In the genomic region with DNA sequence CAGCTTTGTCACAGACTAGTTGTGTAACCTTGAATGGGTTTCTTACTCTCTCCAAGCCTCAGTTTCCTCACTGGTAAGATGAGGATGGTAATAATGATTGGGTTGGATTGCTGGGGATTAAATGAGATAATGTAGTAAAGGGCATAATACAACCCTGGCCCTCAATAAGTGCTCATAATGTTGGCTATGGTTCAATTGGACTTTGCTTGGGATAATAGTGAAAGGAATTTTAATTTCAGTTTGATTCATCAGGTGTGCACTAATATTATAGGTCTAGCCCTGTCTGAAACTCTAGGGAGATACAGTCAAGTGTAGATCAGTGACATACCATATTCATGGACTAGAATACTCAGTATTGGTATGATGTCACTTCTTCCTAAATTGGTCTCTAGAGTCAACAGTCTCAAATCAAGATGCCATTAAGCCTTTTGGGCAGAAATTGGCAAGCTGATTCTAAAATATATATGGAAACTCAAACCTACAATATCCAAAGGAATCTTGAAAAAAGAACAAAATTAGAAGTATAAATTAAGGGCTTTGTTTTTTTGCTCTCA, we compare ENCODE assay signal across 29 cellular contexts.
A peak's percentile ranks its signal among the peaks of the same experiment; 100 is the strongest.
DNase-seq lines count a peak whose midpoint lies in the region; ATAC-seq, FAIRE-seq and TF ChIP-seq lines count a peak whose summit lies in the region.
"Had no signal": no experiment of that assay in that cellular context is flagged by ENCODE, and none has a peak within 500 bp of the region (broad histone marks: within the 10 kb centered on the region; RNA-seq: fewer than 3 reads in every experiment).

No MANE protein-coding gene starts in this region.

- H3K27me3 ChIP-seq in heart right ventricle (no peaks in the 10 kb centered on the region), endothelial cell of umbilical vein (ENCODE audit: control insufficient read depth in 2 of 2, insufficient read depth in 2 of 2, low read length in 2 of 2) (no peaks in the 10 kb centered on the region), osteoblast (ENCODE audit: insufficient read depth, low read length) (no peaks in the 10 kb centered on the region), tibial artery (no peaks in the 10 kb centered on the region)
- H3K27me3 ChIP-seq: adrenal gland had no signal

- H3K4me3 ChIP-seq in heart right ventricle (no peak overlapping the region), endothelial cell of umbilical vein (replicated peaks in 1 of 3; ENCODE audit: insufficient read depth in 1 of 3, low read depth in 1 of 3, low read length in 3 of 3) (no peak overlapping the region), osteoblast (ENCODE audit: insufficient read depth, low read length) (no peak overlapping the region), tibial artery (no peak overlapping the region)
- H3K4me3 ChIP-seq: adrenal gland, GM23248, PC-9 had no signal

- no peak for ATAC-seq in heart right ventricle
- no peak for ATAC-seq in T-cell (replicated peaks in 1 of 4)
- ATAC-seq in GM21447 (IDR thresholded peaks at IDR 0.05; ENCODE audit: unreplicated experiment), result no peak
- ATAC-seq: activated T-cell treated with anti-CD3 and anti-CD28 coated beads, Interleukin-2, amount 50 U/mL, for 4 hours; naive thymus-derived CD8-positive, alpha-beta T cell; stimulated activated memory B cell treated with anti-CD40 and anti-IgM and Interleukin-4, amounts not matched to agents 10 μg/mL and 1 μg/mL and 100 μg/mL, for 72 hours; WTC11 had no signal

- H3K36me3 ChIP-seq in heart right ventricle, result peaks cover 0 to 12% (median 0%) of the 10 kb centered on the region in 9 donors
- no peaks in the 10 kb centered on the region for H3K36me3 ChIP-seq in endothelial cell of umbilical vein (ENCODE audit: control insufficient read depth in 2 of 2, extremely low read depth in 1 of 2, insufficient read depth in 2 of 2, low read length in 2 of 2)
- peaks cover 25% of the 10 kb centered on the region for H3K36me3 ChIP-seq in osteoblast (ENCODE audit: insufficient read depth, low read length)
- H3K36me3 ChIP-seq in tibial artery, result peaks cover 0 to 4% (median 0%) of the 10 kb centered on the region in 3 donors
- H3K36me3 ChIP-seq: adrenal gland had no signal

- H3K27me3 Mint-ChIP-seq in T-cell, result no peaks in the 10 kb centered on the region
- H3K27me3 Mint-ChIP-seq: activated CD4-positive, alpha-beta T cell treated with anti-CD3 and anti-CD28 coated beads, Interleukin-2, amount 10 ng/mL, durations not matched to agents 7 days and 5 days; brain; CD4-positive, CD25-positive, alpha-beta regulatory T cell; naive thymus-derived CD8-positive, alpha-beta T cell; stimulated activated memory B cell treated with anti-CD40 and anti-IgM and Interleukin-4, amounts not matched to agents 10 μg/mL and 1 μg/mL and 100 μg/mL, for 72 hours had no signal

- H3K79me2 ChIP-seq in endothelial cell of umbilical vein (ENCODE audit: control insufficient read depth, insufficient read depth, low read length), result no peaks in the 10 kb centered on the region
- no peaks in the 10 kb centered on the region for H3K79me2 ChIP-seq in osteoblast (ENCODE audit: insufficient read depth, low read length)

- H3K4me1 Mint-ChIP-seq in T-cell, result peaks cover 9 to 20% (median 15%) of the 10 kb centered on the region in 3 donors
- H3K4me1 Mint-ChIP-seq: WTC11 had no signal

- no peak overlapping the region for H3K9ac ChIP-seq in endothelial cell of umbilical vein (replicated peaks; ENCODE audit: extremely low read depth, insufficient read depth, low read length)
- H3K9ac ChIP-seq: GM23248 had no signal

- H3K27ac ChIP-seq in heart right ventricle (peak overlapping the region; percentile 68 to 96 (median 92)), endothelial cell of umbilical vein (ENCODE audit: insufficient read depth, low read depth, low read length) (no peak overlapping the region), osteoblast (ENCODE audit: low read depth, low read length) (no peak overlapping the region), tibial artery (peak overlapping the region; percentile 92 to 94)
- H3K27ac ChIP-seq: GM23248, HL-60, PC-9 had no signal

- H3K27ac Mint-ChIP-seq in T-cell, result no peak overlapping the region
- H3K27ac Mint-ChIP-seq: activated CD4-positive, alpha-beta T cell treated with anti-CD3 and anti-CD28 coated beads, Interleukin-2, amount 10 ng/mL, durations not matched to agents 7 days and 5 days; brain; WTC11 had no signal

- POLR2A ChIA-PET in endothelial cell of umbilical vein (lab: Charles Lee), result no interaction called here
- POLR2A ChIA-PET in T-cell (lab: Charles Lee), result no interaction called here

- H3K9me3 Mint-ChIP-seq in T-cell, result no peaks in the 10 kb centered on the region
- H3K9me3 Mint-ChIP-seq: activated CD4-positive, alpha-beta T cell treated with anti-CD3 and anti-CD28 coated beads, Interleukin-2, amount 10 ng/mL, durations not matched to agents 7 days and 5 days; activated T-cell treated with anti-CD3 and anti-CD28 coated beads, Interleukin-2, amount 50 U/mL, for 4 hours; HFFc6; mesothelial cell of epicardium; naive thymus-derived CD8-positive, alpha-beta T cell; stimulated activated memory B cell treated with anti-CD40 and anti-IgM and Interleukin-4, amounts not matched to agents 10 μg/mL and 1 μg/mL and 100 μg/mL, for 72 hours; WTC11 had no signal

- H2AFZ ChIP-seq in endothelial cell of umbilical vein (ENCODE audit: low read depth, low read length), result no peak overlapping the region
- no peak overlapping the region for H2AFZ ChIP-seq in osteoblast (ENCODE audit: low read length)
- H2AFZ ChIP-seq: GM23248, PC-9 had no signal

- dilution Hi-C loops in endothelial cell of umbilical vein (cut with MboI; ENCODE audit: extremely low pct_ligation_motif_present, low sequenced_read_pairs), result no loop called here

- H3K4me3 Mint-ChIP-seq in T-cell, result no peak overlapping the region
- H3K4me3 Mint-ChIP-seq: activated CD4-positive, alpha-beta T cell treated with anti-CD3 and anti-CD28 coated beads, Interleukin-2, amount 10 ng/mL, durations not matched to agents 7 days and 5 days; activated T-cell treated with anti-CD3 and anti-CD28 coated beads, Interleukin-2, amount 50 U/mL, for 4 hours; brain; HFFc6; mesothelial cell of epicardium; naive thymus-derived CD8-positive, alpha-beta T cell; stimulated activated memory B cell treated with anti-CD40 and anti-IgM and Interleukin-4, amounts not matched to agents 10 μg/mL and 1 μg/mL and 100 μg/mL, for 72 hours; WTC11 had no signal

- no peaks in the 10 kb centered on the region for H3K36me3 Mint-ChIP-seq in T-cell
- H3K36me3 Mint-ChIP-seq: CD4-positive, CD25-positive, alpha-beta regulatory T cell; naive thymus-derived CD8-positive, alpha-beta T cell; stimulated activated memory B cell treated with anti-CD40 and anti-IgM and Interleukin-4, amounts not matched to agents 10 μg/mL and 1 μg/mL and 100 μg/mL, for 72 hours; WTC11 had no signal

- H3K4me1 ChIP-seq in heart right ventricle, result peaks cover 19 to 89% (median 57%) of the 10 kb centered on the region in 9 donors
- H3K4me1 ChIP-seq in endothelial cell of umbilical vein (ENCODE audit: control insufficient read depth, extremely low read depth, insufficient read depth, low read length), result peaks cover 15% of the 10 kb centered on the region
- H3K4me1 ChIP-seq in osteoblast (ENCODE audit: insufficient read depth, low read length), result peaks cover 7% of the 10 kb centered on the region
- H3K4me1 ChIP-seq in tibial artery, result peaks cover 0 to 84% (median 53%) of the 10 kb centered on the region in 4 donors

- no TSS peak for BruUV-seq in endothelial cell of umbilical vein (replicated peaks; lab: Mats Ljungman, UMichigan)

- H3K9me1 ChIP-seq in endothelial cell of umbilical vein (replicated peaks; ENCODE audit: control insufficient read depth, extremely low read depth, insufficient read depth, low read length), result no peaks in the 10 kb centered on the region

- CTCF ChIA-PET in endothelial cell of umbilical vein (lab: Charles Lee), result interaction anchor here (1.0 to 2.9 kb wide), 6 partner anchors 13 to 390 kb away, joined by 3 to 15 read pairs (median 3); no protein-coding TSS in a partner anchor
- CTCF ChIA-PET in T-cell (lab: Charles Lee), result no interaction called here

- peak; percentile 12 for FAIRE-seq in endothelial cell of umbilical vein (lab: Jason Lieb, UNC)

- no peak for DNase-seq in heart right ventricle
- no peak for DNase-seq in cardiac septum (ENCODE audit: low spot score)
- peak; percentile 9 for DNase-seq in endothelial cell of umbilical vein (ENCODE audit: low read depth, low spot score)
- peak; percentile 39 for DNase-seq in osteoblast (ENCODE audit: insufficient read length, low spot score, missing footprints)
- DNase-seq in tibial artery, result no peak
- no peak for DNase-seq in SIG-M5 treated with dmso at 0.1 percent for 504 hours (lab: John Stamatoyannopoulos, UW; ENCODE audit: unreplicated experiment)
- DNase-seq in T-cell, result no peak
- DNase-seq: activated CD4-positive, alpha-beta T cell treated with anti-CD3 and anti-CD28 coated beads, Interleukin-2, amount 10 ng/mL, durations not matched to agents 7 days and 5 days; activated T-cell treated with anti-CD3 and anti-CD28 coated beads, Interleukin-2, amount 50 U/mL, for 4 hours; CD4-positive, CD25-positive, alpha-beta regulatory T cell; effector memory CD4-positive, alpha-beta T cell; GM23248; HFFc6; MV-4-11; NCI-H1436 treated with DMSO at 0.1 percent for 48 hours; NCI-H524 treated with DMSO at 0.1 percent for 48 hours; PC-9; SIG-M5; stimulated activated CD4-positive, alpha-beta T cell treated with anti-CD3 and anti-CD28 coated beads, Interleukin-12 subunit alpha, Interleukin-12 subunit beta, amount 100 ng/mL, for 4 hours; stimulated activated CD4-positive, alpha-beta T cell treated with anti-CD3 and anti-CD28 coated beads, Interleukin-4, amount 100 ng/mL, for 24 hours; SW 1271 had no signal

- no peak for TF ChIP-seq POLR2A in endothelial cell of umbilical vein (IDR thresholded peaks at IDR 0.05; ENCODE audit: low read depth, low read length)

- H4K20me1 ChIP-seq in endothelial cell of umbilical vein (replicated peaks; ENCODE audit: control insufficient read depth, extremely low read depth, insufficient read depth, low read length) (no peaks in the 10 kb centered on the region), osteoblast (ENCODE audit: insufficient read depth, low read length) (no peaks in the 10 kb centered on the region)

- H3K9me3 ChIP-seq in heart right ventricle (no peaks in the 10 kb centered on the region), endothelial cell of umbilical vein (replicated peaks; ENCODE audit: control insufficient read depth, insufficient read depth, low read length) (no peaks in the 10 kb centered on the region), osteoblast (ENCODE audit: low read depth, low read length) (no peaks in the 10 kb centered on the region), tibial artery (no peaks in the 10 kb centered on the region)
- H3K9me3 ChIP-seq: adrenal gland had no signal

- TF ChIP-seq CTCF in heart right ventricle (IDR thresholded peaks at IDR 0.05) (no peak), endothelial cell of umbilical vein (IDR thresholded peaks at IDR 0.05; ENCODE audit: extremely low read depth in 1 of 2, insufficient read depth in 1 of 2, low read depth in 1 of 2, low read length in 2 of 2) (no peak), osteoblast (IDR thresholded peaks at IDR 0.05; ENCODE audit: extremely low read depth, low read depth, low read length) (no peak), tibial artery (IDR thresholded peaks at IDR 0.05) (no peak)

- intact Hi-C loops in heart right ventricle (cut with DNase I) (loop anchor here in 1 of 10 donors (5.0 to 10.0 kb wide), 2 partner anchors 63 to 255 kb away; no protein-coding TSS in a partner anchor), cardiac septum (cut with DNase I) (loop anchor here (10.0 kb wide), 1 partner anchor 255 kb away; no protein-coding TSS in a partner anchor), endothelial cell of umbilical vein (cut with micrococcal nuclease) (no loop called here), tibial artery (cut with DNase I; ENCODE audit: low total_unique reads) (no loop called here)

- H3K4me2 ChIP-seq in endothelial cell of umbilical vein (ENCODE audit: insufficient read depth, low read length) (no peak overlapping the region), osteoblast (ENCODE audit: insufficient read depth, low read length) (no peak overlapping the region)
- H3K4me2 ChIP-seq: PC-9 had no signal

Comparison
In these comparisons a context has a peak if more than half of its experiments do, and no peak if none do; other contexts are left out.
1. DNase-seq: peak in endothelial cell of umbilical vein (single experiment) and osteoblast (single experiment); none in heart right ventricle (0 of 2), cardiac septum (single experiment), tibial artery (0 of 2), SIG-M5 treated with dmso at 0.1 percent for 504 hours (single experiment) and T-cell (0 of 34).
2. H3K27ac ChIP-seq: peak in heart right ventricle (10 of 10) and tibial artery (2 of 2); none in endothelial cell of umbilical vein (single experiment) and osteoblast (single experiment).